Comparison of ENCODE assay signal across 8 cellular contexts in genomic region chr10:21372651-21373410, GRCh38.
DNase-seq lines count a peak whose midpoint lies in the region; ATAC-seq and TF ChIP-seq lines count a peak whose summit lies in the region.

No MANE protein-coding gene starts in this region.

- peak overlapping the region; percentile 39 for H3K4me3 Mint-ChIP-seq in CD4-positive, alpha-beta T cell
- H3K4me3 Mint-ChIP-seq in chondrocyte (ENCODE audit: unreplicated experiment), result peak overlapping the region; percentile 16

- H3K9me3 ChIP-seq in CD4-positive, alpha-beta T cell (ENCODE audit: control insufficient read depth, low read length), result no peaks in the 10 kb centered on the region
- H3K9me3 ChIP-seq in HUES6 (ENCODE audit: control insufficient read depth, insufficient read depth, low read depth, low read length), result no peaks in the 10 kb centered on the region

- intact Hi-C loops in CD4-positive, alpha-beta T cell (cut with DNase I, micrococcal nuclease), result no loop called here

- H3K27ac ChIP-seq in CD4-positive, alpha-beta T cell (ENCODE audit: low read depth, low read length), result no peak overlapping the region
- H3K27ac ChIP-seq in HUES6 (ENCODE audit: low read depth, low read length), result peak overlapping the region; percentile 50; the same call in 1 of the 2 replicates

- H3K36me3 ChIP-seq in HUES6 (ENCODE audit: control insufficient read depth, insufficient read depth, low read length), result no peaks in the 10 kb centered on the region

- H3K27ac Mint-ChIP-seq in CD4-positive, alpha-beta T cell, result peak overlapping the region; percentile 84
- peak overlapping the region; percentile 59 for H3K27ac Mint-ChIP-seq in chondrocyte (ENCODE audit: unreplicated experiment)

- no peaks in the 10 kb centered on the region for H3K9me3 Mint-ChIP-seq in CD4-positive, alpha-beta T cell
- H3K9me3 Mint-ChIP-seq in chondrocyte (ENCODE audit: low read depth), result no peaks in the 10 kb centered on the region

- H3K4me3 ChIP-seq in HUES6 (ENCODE audit: low read depth, low read length), result no peak overlapping the region

- CTCF ChIA-PET in CD4-positive, alpha-beta T cell (lab: Charles Lee), result no interaction called here

- H3K4me1 Mint-ChIP-seq in CD4-positive, alpha-beta T cell (ENCODE audit: low read depth), result peaks cover 11% of the 10 kb centered on the region
- H3K4me1 Mint-ChIP-seq in chondrocyte (ENCODE audit: low read depth), result peaks cover 22% of the 10 kb centered on the region

- ATAC-seq in CD4-positive, alpha-beta T cell (ENCODE audit: poor library complexity), result peak; percentile 95
- ATAC-seq in GM19467 (IDR thresholded peaks at IDR 0.05; ENCODE audit: unreplicated experiment), result peak; percentile 79

- no peaks in the 10 kb centered on the region for H3K27me3 ChIP-seq in CD4-positive, alpha-beta T cell (ENCODE audit: control insufficient read depth, insufficient read depth, low read length)
- H3K27me3 ChIP-seq in HUES6 (ENCODE audit: control insufficient read depth, insufficient read depth, low read length), result no peaks in the 10 kb centered on the region

- no peak overlapping the region for H3K9ac ChIP-seq in HUES6 (ENCODE audit: low read length)

- H3K4me1 ChIP-seq in HUES6 (ENCODE audit: control insufficient read depth, insufficient read depth, low read length), result peaks cover 8% of the 10 kb centered on the region; the same call in 1 of the 2 replicates

- no peak for TF ChIP-seq CTCF in CD4-positive, alpha-beta T cell (IDR thresholded peaks at IDR 0.05)
- TF ChIP-seq CTCF in chondrocyte (IDR thresholded peaks at IDR 0.05), result no peak

- peak in 9 of 10 experiments; percentile 3 to 34 (median 13) for DNase-seq in CD4-positive, alpha-beta T cell
- DNase-seq in T-helper 2 cell (peak in 3 of 5 experiments; percentile 1 to 67 (median 1)), chondrocyte (ENCODE audit: low spot score) (no peak), myocyte (ENCODE audit: low read depth) (peak; percentile 52), midbrain (lab: John Stamatoyannopoulos, UW) (no peak), putamen (ENCODE audit: low spot score) (no peak)

- no peaks in the 10 kb centered on the region for H3K27me3 Mint-ChIP-seq in CD4-positive, alpha-beta T cell
- H3K27me3 Mint-ChIP-seq in chondrocyte (ENCODE audit: low read depth), result no peaks in the 10 kb centered on the region

- POLR2A ChIA-PET in CD4-positive, alpha-beta T cell (lab: Charles Lee), result no interaction called here

- H3K36me3 Mint-ChIP-seq in CD4-positive, alpha-beta T cell (ENCODE audit: low read depth), result no peaks in the 10 kb centered on the region
- no peaks in the 10 kb centered on the region for H3K36me3 Mint-ChIP-seq in chondrocyte (ENCODE audit: low read depth)

Comparison
In these comparisons a context has a peak if more than half of its experiments do, and no peak if none do; other contexts are left out.
1. DNase-seq: peak in CD4-positive, alpha-beta T cell (9 of 10), T-helper 2 cell (3 of 5) and myocyte (single experiment); none in chondrocyte (single experiment), midbrain (single experiment) and putamen (single experiment).